In genomic region chr5:2899311-2899710, GRCh38 we compare ENCODE assay signal across 26 cellular contexts.
"Had no signal": no experiment of that assay in that cellular context is flagged by ENCODE, and none has a peak within 500 bp of the region (broad histone marks: within the 10 kb centered on the region; RNA-seq: fewer than 3 reads in every experiment).

No MANE protein-coding gene starts in this region.

- H3K9me3 ChIP-seq: adrenal gland, body of pancreas, colonic mucosa, lower lobe of right lung, upper lobe of left lung had no signal

- H3K4me3 Mint-ChIP-seq: activated naive CD4-positive, alpha-beta T cell treated with anti-CD3 and anti-CD28 coated beads for 36 hours; activated naive CD8-positive, alpha-beta T cell treated with anti-CD3 and anti-CD28 coated beads for 36 hours; activated T-cell treated with anti-CD3 and anti-CD28 coated beads, Interleukin-2, amount 50 U/mL, for 72 hours; immature natural killer cell; nephron progenitor cell; T-helper 17 cell had no signal

- ATAC-seq: activated T-cell treated with anti-CD3 and anti-CD28 coated beads, Interleukin-2, amount 50 U/mL, for 72 hours; body of pancreas; lower lobe of right lung; right cardiac atrium; SK-N-SH treated with all-trans-retinoic acid at 6 μM for 48 hours; stimulated activated naive CD8-positive, alpha-beta T cell treated with anti-CD3 and anti-CD28 coated beads, Interleukin-15, Interleukin-2, amounts not matched to agents 100 U/mL and 50 U/mL, for 24 hours; T-helper 17 cell had no signal

- H3K4me1 Mint-ChIP-seq: activated naive CD8-positive, alpha-beta T cell treated with anti-CD3 and anti-CD28 coated beads for 36 hours; immature natural killer cell; naive B cell; T-helper 17 cell had no signal

- H3K36me3 ChIP-seq: adrenal gland, colonic mucosa, lower lobe of right lung, upper lobe of left lung had no signal

- H3K9ac ChIP-seq: parathyroid adenoma had no signal

- H3K27me3 Mint-ChIP-seq: activated naive CD8-positive, alpha-beta T cell treated with anti-CD3 and anti-CD28 coated beads for 36 hours; naive B cell; T-helper 17 cell had no signal

- H3K27ac Mint-ChIP-seq: activated naive CD4-positive, alpha-beta T cell treated with anti-CD3 and anti-CD28 coated beads for 36 hours; activated naive CD8-positive, alpha-beta T cell treated with anti-CD3 and anti-CD28 coated beads for 36 hours; activated T-cell treated with anti-CD3 and anti-CD28 coated beads, Interleukin-2, amount 50 U/mL, for 72 hours; immature natural killer cell; naive B cell; nephron progenitor cell; T-helper 17 cell had no signal

- H3K36me3 Mint-ChIP-seq: activated naive CD8-positive, alpha-beta T cell treated with anti-CD3 and anti-CD28 coated beads for 36 hours; immature natural killer cell; naive B cell had no signal

- H3K9me3 Mint-ChIP-seq: activated naive CD4-positive, alpha-beta T cell treated with anti-CD3 and anti-CD28 coated beads for 36 hours; activated naive CD8-positive, alpha-beta T cell treated with anti-CD3 and anti-CD28 coated beads for 36 hours; nephron progenitor cell had no signal

- H2AFZ ChIP-seq: parathyroid adenoma had no signal

- H3K27me3 ChIP-seq: adrenal gland, body of pancreas, colonic mucosa, upper lobe of left lung had no signal

- H3K79me2 ChIP-seq: parathyroid adenoma had no signal

- H3K4me3 ChIP-seq: adrenal gland, body of pancreas, colonic mucosa, dorsolateral prefrontal cortex, lower lobe of right lung, upper lobe of left lung had no signal

- H3K4me1 ChIP-seq: adrenal gland, body of pancreas, colonic mucosa, lower lobe of right lung, parathyroid adenoma, upper lobe of left lung had no signal

- H3K27ac ChIP-seq: adrenal gland, body of pancreas, colonic mucosa, dorsolateral prefrontal cortex, lower lobe of right lung, parathyroid adenoma, upper lobe of left lung had no signal

- DNase-seq: activated CD4-positive, alpha-beta T cell treated with anti-CD3 and anti-CD28 coated beads for 1 hour; activated naive CD4-positive, alpha-beta T cell treated with anti-CD3 and anti-CD28 coated beads for 36 hours; activated naive CD8-positive, alpha-beta T cell treated with anti-CD3 and anti-CD28 coated beads for 36 hours; activated T-cell treated with anti-CD3 and anti-CD28 coated beads for 4 hours; activated T-cell treated with anti-CD3 and anti-CD28 coated beads, Interleukin-2, amount 50 U/mL, for 72 hours; aorta; body of pancreas; colonic mucosa; dorsolateral prefrontal cortex; effector memory CD4-positive, alpha-beta T cell; foreskin fibroblast; hypothalamus; immature natural killer cell; lower lobe of right lung; mesendoderm; naive B cell; nephron progenitor cell; right cardiac atrium; stimulated activated CD4-positive, alpha-beta T cell treated with anti-CD3 and anti-CD28 coated beads, Interleukin-2, amount 100 ng/mL, for 48 hours; stimulated activated naive CD8-positive, alpha-beta T cell treated with anti-CD3 and anti-CD28 coated beads, Interleukin-15, Interleukin-2, amounts not matched to agents 100 U/mL and 50 U/mL, for 24 hours; T-helper 17 cell; T1000; upper lobe of left lung had no signal
